Comparison of ENCODE assay signal across 8 cellular contexts in the genomic region with DNA sequence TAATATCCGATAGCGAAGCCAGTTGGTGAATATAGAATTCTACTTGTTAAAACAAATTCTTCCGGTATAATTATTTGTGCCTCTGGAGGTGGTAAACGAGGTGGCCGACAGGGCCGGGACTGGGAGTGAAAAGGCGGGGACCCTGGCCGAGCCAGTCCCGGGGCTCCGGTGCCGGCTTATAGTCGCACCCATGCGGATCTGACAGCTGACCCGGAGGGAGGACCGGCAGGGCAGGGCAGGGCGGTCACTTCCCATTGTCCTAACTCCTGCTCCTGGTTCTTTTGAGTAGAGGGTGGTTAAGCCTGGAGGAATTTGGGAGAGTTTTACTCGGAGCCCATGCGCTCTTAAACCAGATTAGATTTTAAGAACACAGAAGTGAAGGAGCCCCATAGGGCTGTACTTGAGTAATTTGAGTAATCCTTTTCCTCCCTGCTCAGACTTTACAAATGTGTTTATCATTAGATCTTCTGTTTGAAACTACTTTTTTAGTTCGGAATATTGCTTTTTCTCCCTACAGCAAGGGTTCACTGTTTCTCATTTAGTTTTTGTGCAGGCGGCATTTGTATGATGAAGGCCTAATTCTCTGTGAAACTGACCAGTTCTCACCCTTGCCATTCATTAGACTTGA. TPM values are rescaled to one million over a fixed set of nuclear protein-coding genes. Genes with fewer than 3 reads are reported as not detected.
DNase-seq lines count a peak whose midpoint lies in the region; ATAC-seq and TF ChIP-seq lines count a peak whose summit lies in the region.

No MANE protein-coding gene starts in this region.

- H3K27ac Mint-ChIP-seq in activated CD4-positive, alpha-beta T cell treated with anti-CD3 and anti-CD28 coated beads for 36 hours: peak overlapping the region; percentile 97

- H3K36me3 Mint-ChIP-seq in activated CD4-positive, alpha-beta T cell treated with anti-CD3 and anti-CD28 coated beads for 36 hours (ENCODE audit: low read depth): peaks cover 22% of the 10 kb centered on the region

- intact Hi-C loops in activated CD4-positive, alpha-beta T cell treated with anti-CD3 and anti-CD28 coated beads for 36 hours (cut with DNase I, micrococcal nuclease): loop anchor here (1.0 to 10.0 kb wide), 9 partner anchors 215 to 1645 kb away; partner anchors contain the start of genes EHBP1 (in 1 of the 2), REL (in 1 of the 2), UGP2 (in 1 of the 2) and XPO1 (in 1 of the 2)

- H3F3A ChIP-seq in SU-DHL-6 (ENCODE audit: insufficient read depth): no peaks in the 10 kb centered on the region

- peaks cover 37% of the 10 kb centered on the region for H4K20me1 ChIP-seq in SU-DHL-6 (ENCODE audit: low read depth, low read length)

- TF ChIP-seq CTCF in SU-DHL-6 (IDR thresholded peaks at IDR 0.05; ENCODE audit: insufficient read depth, low read length, poor library complexity, severe bottlenecking): no peak
- TF ChIP-seq CTCF in lung (IDR thresholded peaks at IDR 0.05; ENCODE audit: control extremely low read depth, extremely low read depth): no peak

- H2AFZ ChIP-seq in SU-DHL-6 (ENCODE audit: low read depth, low read length, severe bottlenecking): no peak overlapping the region

- no peaks in the 10 kb centered on the region for H3K9me3 Mint-ChIP-seq in activated CD4-positive, alpha-beta T cell treated with anti-CD3 and anti-CD28 coated beads for 36 hours (ENCODE audit: low read depth)

- H3K9me2 ChIP-seq in SU-DHL-6 (replicated peaks; ENCODE audit: insufficient read depth, low read length): no peaks in the 10 kb centered on the region

- H3K9me3 ChIP-seq in SU-DHL-6 (ENCODE audit: insufficient read depth, low read length) (no peaks in the 10 kb centered on the region), duodenal mucosa (ENCODE audit: control insufficient read depth in 1 of 2, low read length in 2 of 2) (no peaks in the 10 kb centered on the region), lung (ENCODE audit: control insufficient read depth in 2 of 2, insufficient read depth in 1 of 2, low read length in 1 of 2) (no peaks in the 10 kb centered on the region)

- H3K27me3 ChIP-seq in SU-DHL-6 (ENCODE audit: low read length) (no peaks in the 10 kb centered on the region), duodenal mucosa (ENCODE audit: control insufficient read depth in 1 of 2, insufficient read depth in 2 of 2, low read length in 2 of 2) (no peaks in the 10 kb centered on the region), lung (ENCODE audit: control insufficient read depth, insufficient read depth) (no peaks in the 10 kb centered on the region)

- H3K9ac ChIP-seq in SU-DHL-6 (ENCODE audit: low read length): peak overlapping the region; percentile 91
- peak overlapping the region; percentile 52 to 78 for H3K9ac ChIP-seq in duodenal mucosa (ENCODE audit: low read depth in 1 of 2, low read length in 2 of 2)

- CTCF ChIA-PET in activated CD4-positive, alpha-beta T cell treated with anti-CD3 and anti-CD28 coated beads for 36 hours (lab: Charles Lee): interaction anchor here (1.0 kb wide), 1 partner anchor 214 kb away, joined by 4 read pairs; no protein-coding TSS in a partner anchor

- WGBS in lung, 2 donors: 2 to 3% methylated on average over 20 of the region's 20 CpGs

- POLR2A ChIA-PET in activated CD4-positive, alpha-beta T cell treated with anti-CD3 and anti-CD28 coated beads for 36 hours (lab: Charles Lee): no interaction called here

- H3K27me3 Mint-ChIP-seq in activated CD4-positive, alpha-beta T cell treated with anti-CD3 and anti-CD28 coated beads for 36 hours: no peaks in the 10 kb centered on the region

- peaks cover 60% of the 10 kb centered on the region for H3K79me2 ChIP-seq in SU-DHL-6 (ENCODE audit: insufficient read depth, low read length)

- peak overlapping the region; percentile 79 for H3K4me2 ChIP-seq in SU-DHL-6 (ENCODE audit: low read depth, low read length, poor library complexity, severe bottlenecking)

- H3K4me1 Mint-ChIP-seq in activated CD4-positive, alpha-beta T cell treated with anti-CD3 and anti-CD28 coated beads for 36 hours: peaks cover 49% of the 10 kb centered on the region

- H3K4me1 ChIP-seq in duodenal mucosa (ENCODE audit: control insufficient read depth in 1 of 2, insufficient read depth in 2 of 2, low read length in 2 of 2) (peaks cover 42 to 55% of the 10 kb centered on the region in 2 donors), lung (ENCODE audit: control insufficient read depth in 2 of 2, insufficient read depth in 2 of 2, low read length in 2 of 2) (peaks cover 17 to 31% of the 10 kb centered on the region in 2 donors)

- DNase-seq in activated CD4-positive, alpha-beta T cell treated with anti-CD3 and anti-CD28 coated beads for 36 hours: peak; percentile 54
- no peak for DNase-seq in activated CD4-positive, alpha-beta T cell treated with anti-CD3 and anti-CD28 coated beads, Interleukin-2, amount 50 U/mL, for 4 hours
- DNase-seq in lung (ENCODE audit: low spot score) (peak; percentile 57), substantia nigra (lab: John Stamatoyannopoulos, UW) (peak in 23 of 49 donors; percentile 3 to 38 (median 10)), MV-4-11 (lab: John Stamatoyannopoulos, UW) (no peak), NCI-H2029 treated with DMSO at 0.1 percent for 48 hours (lab: John Stamatoyannopoulos, UW) (no peak)

- H3K27ac ChIP-seq in SU-DHL-6 (ENCODE audit: low read depth, low read length) (no peak overlapping the region), duodenal mucosa (ENCODE audit: low read depth, low read length) (peak overlapping the region; percentile 54), lung (ENCODE audit: low read depth in 1 of 2, low read length in 1 of 2) (peak overlapping the region; percentile 23 to 81), substantia nigra (ENCODE audit: low read depth, low read length, poor library complexity, severe bottlenecking) (peak overlapping the region; percentile 42)

- H3K36me3 ChIP-seq in SU-DHL-6 (ENCODE audit: low read length) (peaks cover 2% of the 10 kb centered on the region; the same call in 1 of the 2 replicates), duodenal mucosa (ENCODE audit: control insufficient read depth in 1 of 2, insufficient read depth in 2 of 2, low read length in 2 of 2) (no peaks in the 10 kb centered on the region), lung (ENCODE audit: control insufficient read depth in 2 of 2, insufficient read depth in 2 of 2, low read length in 2 of 2) (no peaks in the 10 kb centered on the region)

- H3K4me3 Mint-ChIP-seq in activated CD4-positive, alpha-beta T cell treated with anti-CD3 and anti-CD28 coated beads for 36 hours: peak overlapping the region; percentile 92

- H3K4me3 ChIP-seq in SU-DHL-6 (ENCODE audit: insufficient read depth, low read length, poor library complexity, severe bottlenecking) (peak overlapping the region; percentile 99), duodenal mucosa (ENCODE audit: low read depth in 1 of 2, low read length in 2 of 2) (peak overlapping the region; percentile 75 to 95), lung (peak overlapping the region; percentile 9)

- no peak for ATAC-seq in activated CD4-positive, alpha-beta T cell treated with anti-CD3 and anti-CD28 coated beads for 36 hours
- no peak for ATAC-seq in lung (ENCODE audit: insufficient read depth, low FRiP score)

RNA-seq across cellular contexts. Expression of gene B3GNT2, which starts 1.8 kb away (rescaled TPM):
- total RNA-seq in activated CD4-positive, alpha-beta T cell treated with anti-CD3 and anti-CD28 coated beads for 36 hours: 10 to 100 TPM; 28.6 to 31.7 TPM
- 10 to 100 TPM; 25.1 to 41.8 TPM for total RNA-seq in lung
- 10 to 100 TPM; 11.4 to 25.6 TPM for polyA plus RNA-seq in lung

Comparison
In these comparisons a context has a peak if more than half of its experiments do, and no peak if none do; other contexts are left out.
1. DNase-seq: peak in activated CD4-positive, alpha-beta T cell treated with anti-CD3 and anti-CD28 coated beads for 36 hours (single experiment) and lung (single experiment); none in activated CD4-positive, alpha-beta T cell treated with anti-CD3 and anti-CD28 coated beads, Interleukin-2, amount 50 U/mL, for 4 hours (0 of 2), MV-4-11 (single experiment) and NCI-H2029 treated with DMSO at 0.1 percent for 48 hours (single experiment).
2. H3K4me3 ChIP-seq: peak in every context shown above with its lines; median percentile 99 in SU-DHL-6; 85 in duodenal mucosa; 9 in lung.